8 cellular contexts compared by ENCODE assay signal in genomic region chr1:11550664-11551283, GRCh38.
DNase-seq lines count a peak whose midpoint lies in the region; ATAC-seq, FAIRE-seq and TF ChIP-seq lines count a peak whose summit lies in the region.

No MANE protein-coding gene starts in this region.

- FAIRE-seq in kidney (lab: Jason Lieb, UNC) = no peak

- intact Hi-C loops in kidney (cut with DNase I) (no loop called here), testis (cut with DNase I; ENCODE audit: low total_unique reads) (no loop called here)

- no peak overlapping the region for H3K9ac ChIP-seq in kidney (ENCODE audit: low read length in 2 of 2)

- H3K4me3 ChIP-seq in astrocyte of the spinal cord (ENCODE audit: low read depth, low read length) (no peak overlapping the region), kidney (ENCODE audit: low read length in 2 of 2) (no peak overlapping the region), testis (no peak overlapping the region)

- in situ Hi-C loops in astrocyte of the spinal cord (cut with HindIII; ENCODE audit: low sequenced_read_pairs) = no loop called here

- TF ChIP-seq CTCF in astrocyte of the spinal cord (IDR thresholded peaks at IDR 0.05; ENCODE audit: low read depth, low read length) = no peak
- TF ChIP-seq CTCF in kidney (IDR thresholded peaks at IDR 0.05; ENCODE audit: borderline replicate concordance, extremely low read depth, insufficient read depth) = no peak
- no peak for TF ChIP-seq CTCF in testis (IDR thresholded peaks at IDR 0.05)

- WGBS in testis, 2 donors = 7 to 8% methylated on average over 12 of the region's 12 CpGs

- H3K9me3 ChIP-seq in kidney (ENCODE audit: control insufficient read depth in 1 of 2, low read length in 2 of 2) (no peaks in the 10 kb centered on the region), testis (no peaks in the 10 kb centered on the region)

- peak; percentile 81 for DNase-seq in EH (ENCODE audit: low read depth)
- peak; percentile 68 for DNase-seq in MV-4-11 (lab: John Stamatoyannopoulos, UW)
- peak; percentile 81 for DNase-seq in astrocyte of the spinal cord (ENCODE audit: low read depth, low spot score)
- DNase-seq in kidney = peak; percentile 74
- DNase-seq in testis = peak; percentile 80
- DNase-seq in ureter (ENCODE audit: low spot score) = no peak

- no peaks in the 10 kb centered on the region for H3K36me3 ChIP-seq in kidney (ENCODE audit: control insufficient read depth in 1 of 2, insufficient read depth in 2 of 2, low read length in 2 of 2)
- H3K36me3 ChIP-seq in testis (ENCODE audit: low read depth, missing control alignments) = no peaks in the 10 kb centered on the region

- no peaks in the 10 kb centered on the region for H3K4me1 ChIP-seq in kidney (ENCODE audit: control insufficient read depth in 1 of 2, insufficient read depth in 1 of 2, low read depth in 1 of 2, low read length in 2 of 2)
- H3K4me1 ChIP-seq in testis = no peaks in the 10 kb centered on the region

- H3K27ac ChIP-seq in kidney (ENCODE audit: low read depth in 2 of 2, low read length in 2 of 2) (no peak overlapping the region), testis (no peak overlapping the region)

- H3K27me3 ChIP-seq in testis = no peaks in the 10 kb centered on the region

- no peak for ATAC-seq in GM21423 (IDR thresholded peaks at IDR 0.05; ENCODE audit: unreplicated experiment)
- no peak for ATAC-seq in GM21529 (IDR thresholded peaks at IDR 0.05; ENCODE audit: unreplicated experiment)

- no peak for TF ChIP-seq POLR2A in testis (IDR thresholded peaks at IDR 0.05)
